ENCODE assay signal across 6 cellular contexts in the genomic region with DNA sequence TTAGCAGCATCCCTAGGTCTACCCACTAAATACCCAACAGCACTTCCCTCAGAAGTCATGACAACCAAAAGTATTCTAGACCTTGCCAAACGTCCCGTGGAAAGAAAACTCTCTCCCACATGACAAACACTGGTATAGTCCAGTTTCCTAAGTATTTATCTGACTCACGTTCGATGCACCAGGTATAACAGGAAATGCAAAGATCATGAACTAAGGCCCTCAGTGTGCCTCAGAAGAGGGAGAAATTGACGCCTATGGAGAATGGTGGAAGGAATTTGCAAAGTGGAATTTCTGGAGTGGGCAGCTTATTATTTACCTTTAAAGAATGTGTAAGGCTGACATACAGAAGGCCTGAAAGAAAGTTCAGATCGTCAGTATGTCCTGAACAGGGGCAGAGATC.
"Had no signal": no experiment of that assay in that cellular context is flagged by ENCODE, and none has a peak within 500 bp of the region (broad histone marks: within the 10 kb centered on the region; RNA-seq: fewer than 3 reads in every experiment).

No MANE protein-coding gene starts in this region.

- ATAC-seq: HepG2, K562 had no signal

- DNase-seq: IMR-90, KBM-7, KG1 had no signal

- FAIRE-seq: HepG2, HTR-8/SVneo, K562 had no signal

- H3K4me3 ChIP-seq: K562 had no signal
